Comparison of ENCODE assay signal across 15 cellular contexts in the genomic region with DNA sequence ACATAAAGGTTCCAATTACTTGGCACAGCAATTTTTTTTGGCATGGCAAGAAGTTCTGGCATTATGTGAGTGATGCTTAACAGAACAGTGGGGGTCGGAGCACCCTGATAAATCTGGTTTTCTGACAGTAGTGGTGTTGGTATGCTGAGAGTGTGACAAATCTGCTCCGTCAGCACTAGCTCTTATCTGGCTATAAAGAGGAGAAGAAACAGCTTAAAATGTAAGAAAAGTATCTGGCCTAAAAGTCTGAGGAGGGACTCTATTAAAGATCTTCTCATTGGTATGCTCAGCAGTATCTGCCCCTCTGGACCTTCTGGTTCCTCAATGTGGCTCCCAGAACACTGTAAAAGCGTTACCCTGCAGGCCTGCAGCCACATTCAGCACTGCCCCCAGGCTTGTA.
"Had no signal": no experiment of that assay in that cellular context is flagged by ENCODE, and none has a peak within 500 bp of the region (broad histone marks: within the 10 kb centered on the region; RNA-seq: fewer than 3 reads in every experiment).

No MANE protein-coding gene starts in this region.

- ATAC-seq: left ventricle myocardium superior, psoas muscle, sciatic nerve had no signal

- H3K36me3 ChIP-seq: brain microvascular endothelial cell, stomach, uterus had no signal

- H3K4me3 ChIP-seq: psoas muscle, stomach, uterus had no signal

- H3K27ac ChIP-seq: brain microvascular endothelial cell, psoas muscle, stomach, uterus had no signal

- H3K27me3 ChIP-seq: brain microvascular endothelial cell, stomach, uterus had no signal

- DNase-seq: activated naive CD8-positive, alpha-beta T cell treated with anti-CD3 and anti-CD28 coated beads, Interleukin-2, amount 10 ng/mL, durations not matched to agents 7 days and 5 days; brain microvascular endothelial cell; cerebellar nuclear complex; effector memory CD4-positive, alpha-beta T cell; hippocampal formation; kidney glomerular epithelial cell; left ventricle myocardium superior; mesenchymal stem cell; nephron progenitor cell; psoas muscle; stimulated activated CD4-positive, alpha-beta T cell treated with anti-CD3 and anti-CD28 coated beads, Interleukin-1b, Interleukin-23, amount 100 ng/mL, for 48 hours; stomach; T-helper 9 cell; uterus had no signal

- H3K9me3 ChIP-seq: psoas muscle, stomach, uterus had no signal

- H3K4me1 ChIP-seq: uterus had no signal
